ENCODE assay signal across 1 cellular context in genomic region chr9:134320916-134321570, GRCh38.
TF ChIP-seq lines count a peak whose summit lies in the region.

No MANE protein-coding gene starts in this region.

TF ChIP-seq in HepG2, 621 proteins besides CTCF, POLR2A, EP300 and RAD21 (continued from another document and continues in another):
- TF ChIP-seq ZNF609 (CRISPR knock-in tag; IDR thresholded peaks at IDR 0.05; ENCODE audit: borderline replicate concordance) (peak; percentile 74), HNRNPH1 (optimal IDR thresholded peaks at IDR 0.05; ENCODE audit: low read depth, low read length) (no peak), KMT2A (CRISPR knock-in tag; IDR thresholded peaks at IDR 0.05) (no peak), HDAC1 (CRISPR knock-in tag; IDR thresholded peaks at IDR 0.05) (peak; percentile 48; the same call in 1 of the 2 replicates), ZSCAN9 (CRISPR knock-in tag; IDR thresholded peaks at IDR 0.05; ENCODE audit: borderline replicate concordance) (peak; percentile 40; the same call in 1 of the 2 replicates), KLF9 (CRISPR knock-in tag; IDR thresholded peaks at IDR 0.05; ENCODE audit: low read depth) (no peak), ZKSCAN5 (CRISPR knock-in tag; IDR thresholded peaks at IDR 0.05) (no peak), CREB1 (IDR thresholded peaks at IDR 0.05) (0 out of 2 replicates have a peak, but pooled peaks have one; percentile 2), CREB1 (CRISPR knock-in tag; IDR thresholded peaks at IDR 0.05) (no peak), FOXJ3 (CRISPR knock-in tag; IDR thresholded peaks at IDR 0.05; ENCODE audit: borderline replicate concordance) (no peak), HMG20B (CRISPR knock-in tag; conservative IDR thresholded peaks at IDR 0.05) (0 out of 2 replicates have a peak, but pooled peaks have one; percentile 35), TFDP2 (CRISPR knock-in tag; IDR thresholded peaks at IDR 0.05) (peak; percentile 60), ZNF510 (CRISPR knock-in tag; IDR thresholded peaks at IDR 0.05; ENCODE audit: low read depth) (no peak), ZNF572 (CRISPR knock-in tag; IDR thresholded peaks at IDR 0.05) (no peak), MEF2D (CRISPR knock-in tag; IDR thresholded peaks at IDR 0.05) (0 out of 2 replicates have a peak, but pooled peaks have one; percentile 38), TSC22D2 (CRISPR knock-in tag; IDR thresholded peaks at IDR 0.05; ENCODE audit: borderline replicate concordance) (0 out of 2 replicates have a peak, but pooled peaks have one; percentile 22), GATAD2A (CRISPR knock-in tag; IDR thresholded peaks at IDR 0.05) (peak; percentile 32; the same call in 1 of the 2 replicates), ZNF205 (CRISPR knock-in tag; IDR thresholded peaks at IDR 0.05) (no peak), TRIM24 (CRISPR knock-in tag; IDR thresholded peaks at IDR 0.05) (no peak), HMGXB3 (CRISPR knock-in tag; IDR thresholded peaks at IDR 0.05; ENCODE audit: borderline replicate concordance) (0 out of 2 replicates have a peak, but pooled peaks have one; percentile 16), ZNF546 (CRISPR knock-in tag; conservative IDR thresholded peaks at IDR 0.05) (0 out of 2 replicates have a peak, but pooled peaks have one; percentile 33), KLF16 (CRISPR knock-in tag; IDR thresholded peaks at IDR 0.05) (0 out of 4 replicates have a peak, but pooled peaks of 1 of the 2 experiments have one; percentile 34), IRF2 (CRISPR knock-in tag; IDR thresholded peaks at IDR 0.05) (0 out of 2 replicates have a peak, but pooled peaks have one; percentile 23), ZNF614 (CRISPR knock-in tag; IDR thresholded peaks at IDR 0.05; ENCODE audit: borderline replicate concordance) (no peak), DMAP1 (CRISPR knock-in tag; IDR thresholded peaks at IDR 0.05) (peak; percentile 70), MAZ (IDR thresholded peaks at IDR 0.05; ENCODE audit: borderline replicate concordance, low read depth, low read length) (peak; percentile 15; the same call in 1 of the 2 replicates), MAZ (CRISPR knock-in tag; IDR thresholded peaks at IDR 0.05; ENCODE audit: low read depth) (peak; percentile 59; the same call in 1 of the 2 replicates), SAP130 (CRISPR knock-in tag; IDR thresholded peaks at IDR 0.05; ENCODE audit: low read depth) (peak; percentile 96), NR2C2 (CRISPR knock-in tag; IDR thresholded peaks at IDR 0.05; ENCODE audit: borderline replicate concordance) (peak; percentile 34; the same call in 1 of the 2 replicates)
- TF ChIP-seq, protein P1, sequence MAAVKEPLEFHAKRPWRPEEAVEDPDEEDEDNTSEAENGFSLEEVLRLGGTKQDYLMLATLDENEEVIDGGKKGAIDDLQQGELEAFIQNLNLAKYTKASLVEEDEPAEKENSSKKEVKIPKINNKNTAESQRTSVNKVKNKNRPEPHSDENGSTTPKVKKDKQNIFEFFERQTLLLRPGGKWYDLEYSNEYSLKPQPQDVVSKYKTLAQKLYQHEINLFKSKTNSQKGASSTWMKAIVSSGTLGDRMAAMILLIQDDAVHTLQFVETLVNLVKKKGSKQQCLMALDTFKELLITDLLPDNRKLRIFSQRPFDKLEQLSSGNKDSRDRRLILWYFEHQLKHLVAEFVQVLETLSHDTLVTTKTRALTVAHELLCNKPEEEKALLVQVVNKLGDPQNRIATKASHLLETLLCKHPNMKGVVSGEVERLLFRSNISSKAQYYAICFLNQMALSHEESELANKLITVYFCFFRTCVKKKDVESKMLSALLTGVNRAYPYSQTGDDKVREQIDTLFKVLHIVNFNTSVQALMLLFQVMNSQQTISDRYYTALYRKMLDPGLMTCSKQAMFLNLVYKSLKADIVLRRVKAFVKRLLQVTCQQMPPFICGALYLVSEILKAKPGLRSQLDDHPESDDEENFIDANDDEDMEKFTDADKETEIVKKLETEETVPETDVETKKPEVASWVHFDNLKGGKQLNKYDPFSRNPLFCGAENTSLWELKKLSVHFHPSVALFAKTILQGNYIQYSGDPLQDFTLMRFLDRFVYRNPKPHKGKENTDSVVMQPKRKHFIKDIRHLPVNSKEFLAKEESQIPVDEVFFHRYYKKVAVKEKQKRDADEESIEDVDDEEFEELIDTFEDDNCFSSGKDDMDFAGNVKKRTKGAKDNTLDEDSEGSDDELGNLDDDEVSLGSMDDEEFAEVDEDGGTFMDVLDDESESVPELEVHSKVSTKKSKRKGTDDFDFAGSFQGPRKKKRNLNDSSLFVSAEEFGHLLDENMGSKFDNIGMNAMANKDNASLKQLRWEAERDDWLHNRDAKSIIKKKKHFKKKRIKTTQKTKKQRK (IDR thresholded peaks at IDR 0.05; ENCODE audit: low read length): no peak
- TF ChIP-seq, protein P2, sequence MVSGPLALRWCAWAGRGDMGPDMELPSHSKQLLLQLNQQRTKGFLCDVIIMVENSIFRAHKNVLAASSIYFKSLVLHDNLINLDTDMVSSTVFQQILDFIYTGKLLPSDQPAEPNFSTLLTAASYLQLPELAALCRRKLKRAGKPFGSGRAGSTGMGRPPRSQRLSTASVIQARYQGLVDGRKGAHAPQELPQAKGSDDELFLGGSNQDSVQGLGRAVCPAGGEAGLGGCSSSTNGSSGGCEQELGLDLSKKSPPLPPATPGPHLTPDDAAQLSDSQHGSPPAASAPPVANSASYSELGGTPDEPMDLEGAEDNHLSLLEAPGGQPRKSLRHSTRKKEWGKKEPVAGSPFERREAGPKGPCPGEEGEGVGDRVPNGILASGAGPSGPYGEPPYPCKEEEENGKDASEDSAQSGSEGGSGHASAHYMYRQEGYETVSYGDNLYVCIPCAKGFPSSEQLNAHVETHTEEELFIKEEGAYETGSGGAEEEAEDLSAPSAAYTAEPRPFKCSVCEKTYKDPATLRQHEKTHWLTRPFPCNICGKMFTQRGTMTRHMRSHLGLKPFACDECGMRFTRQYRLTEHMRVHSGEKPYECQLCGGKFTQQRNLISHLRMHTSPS (CRISPR knock-in tag; IDR thresholded peaks at IDR 0.05; ENCODE audit: low read depth): peak; percentile 48; the same call in 1 of the 2 replicates
- TF ChIP-seq, protein P3, sequence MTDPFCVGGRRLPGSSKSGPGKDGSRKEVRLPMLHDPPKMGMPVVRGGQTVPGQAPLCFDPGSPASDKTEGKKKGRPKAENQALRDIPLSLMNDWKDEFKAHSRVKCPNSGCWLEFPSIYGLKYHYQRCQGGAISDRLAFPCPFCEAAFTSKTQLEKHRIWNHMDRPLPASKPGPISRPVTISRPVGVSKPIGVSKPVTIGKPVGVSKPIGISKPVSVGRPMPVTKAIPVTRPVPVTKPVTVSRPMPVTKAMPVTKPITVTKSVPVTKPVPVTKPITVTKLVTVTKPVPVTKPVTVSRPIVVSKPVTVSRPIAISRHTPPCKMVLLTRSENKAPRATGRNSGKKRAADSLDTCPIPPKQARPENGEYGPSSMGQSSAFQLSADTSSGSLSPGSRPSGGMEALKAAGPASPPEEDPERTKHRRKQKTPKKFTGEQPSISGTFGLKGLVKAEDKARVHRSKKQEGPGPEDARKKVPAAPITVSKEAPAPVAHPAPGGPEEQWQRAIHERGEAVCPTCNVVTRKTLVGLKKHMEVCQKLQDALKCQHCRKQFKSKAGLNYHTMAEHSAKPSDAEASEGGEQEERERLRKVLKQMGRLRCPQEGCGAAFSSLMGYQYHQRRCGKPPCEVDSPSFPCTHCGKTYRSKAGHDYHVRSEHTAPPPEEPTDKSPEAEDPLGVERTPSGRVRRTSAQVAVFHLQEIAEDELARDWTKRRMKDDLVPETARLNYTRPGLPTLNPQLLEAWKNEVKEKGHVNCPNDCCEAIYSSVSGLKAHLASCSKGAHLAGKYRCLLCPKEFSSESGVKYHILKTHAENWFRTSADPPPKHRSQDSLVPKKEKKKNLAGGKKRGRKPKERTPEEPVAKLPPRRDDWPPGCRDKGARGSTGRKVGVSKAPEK (CRISPR knock-in tag; IDR thresholded peaks at IDR 0.05; ENCODE audit: borderline replicate concordance): no peak
- TF ChIP-seq, protein P4, sequence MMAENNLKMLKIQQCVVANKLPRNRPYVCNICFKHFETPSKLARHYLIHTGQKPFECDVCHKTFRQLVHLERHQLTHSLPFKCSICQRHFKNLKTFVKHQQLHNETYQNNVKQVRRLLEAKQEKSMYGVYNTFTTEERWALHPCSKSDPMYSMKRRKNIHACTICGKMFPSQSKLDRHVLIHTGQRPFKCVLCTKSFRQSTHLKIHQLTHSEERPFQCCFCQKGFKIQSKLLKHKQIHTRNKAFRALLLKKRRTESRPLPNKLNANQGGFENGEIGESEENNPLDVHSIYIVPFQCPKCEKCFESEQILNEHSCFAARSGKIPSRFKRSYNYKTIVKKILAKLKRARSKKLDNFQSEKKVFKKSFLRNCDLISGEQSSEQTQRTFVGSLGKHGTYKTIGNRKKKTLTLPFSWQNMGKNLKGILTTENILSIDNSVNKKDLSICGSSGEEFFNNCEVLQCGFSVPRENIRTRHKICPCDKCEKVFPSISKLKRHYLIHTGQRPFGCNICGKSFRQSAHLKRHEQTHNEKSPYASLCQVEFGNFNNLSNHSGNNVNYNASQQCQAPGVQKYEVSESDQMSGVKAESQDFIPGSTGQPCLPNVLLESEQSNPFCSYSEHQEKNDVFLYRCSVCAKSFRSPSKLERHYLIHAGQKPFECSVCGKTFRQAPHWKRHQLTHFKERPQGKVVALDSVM (CRISPR knock-in tag; IDR thresholded peaks at IDR 0.05): peak; percentile 83
